Comparison of ENCODE assay signal across 23 cellular contexts in genomic region chr17:75759457-75759856, GRCh38. TPM values are rescaled to one million over a fixed set of nuclear protein-coding genes. Genes with fewer than 3 reads are reported as not detected.
DNase-seq lines count a peak whose midpoint lies in the region; ATAC-seq, FAIRE-seq and TF ChIP-seq lines count a peak whose summit lies in the region.
"Had no signal": no experiment of that assay in that cellular context is flagged by ENCODE, and none has a peak within 500 bp of the region (broad histone marks: within the 10 kb centered on the region; RNA-seq: fewer than 3 reads in every experiment).

No MANE protein-coding gene starts in this region.

- CTCF ChIA-PET in MCF 10A (lab: Yijun Ruan, JAX), result interaction anchor here (0.6 to 4.3 kb wide), 10 partner anchors 10 to 216 kb away, joined by 3 to 16 read pairs (median 3); partner anchors contain the start of genes RECQL5 and SAP30BP
- CTCF ChIA-PET in HEK293T (lab: Yijun Ruan, JAX), result interaction anchor here (1.3 to 2.3 kb wide), 2 partner anchors 9 to 11 kb away, joined by 3 to 12 read pairs; no protein-coding TSS in a partner anchor

- H3K36me3 Mint-ChIP-seq in endothelial cell (ENCODE audit: low read depth, unreplicated experiment) (peaks cover 3% of the 10 kb centered on the region), mesothelial cell of epicardium (peaks cover 2% of the 10 kb centered on the region), MCF 10A (ENCODE audit: insufficient read depth, unreplicated experiment) (peaks cover 83% of the 10 kb centered on the region)
- H3K36me3 Mint-ChIP-seq: immature natural killer cell had no signal

- H3K4me3 Mint-ChIP-seq in endothelial cell (ENCODE audit: unreplicated experiment), result peak overlapping the region; percentile 62
- no peak overlapping the region for H3K4me3 Mint-ChIP-seq in mesothelial cell of epicardium
- no peak overlapping the region for H3K4me3 Mint-ChIP-seq in MCF 10A (ENCODE audit: unreplicated experiment)
- H3K4me3 Mint-ChIP-seq: activated naive CD4-positive, alpha-beta T cell treated with anti-CD3 and anti-CD28 coated beads, Interleukin-2, amount 10 ng/mL, durations not matched to agents 7 days and 5 days; activated T-helper 17 cell treated with anti-CD3 and anti-CD28 coated beads, Interleukin-2, amount 50 U/mL, for 72 hours; GM23338; immature natural killer cell had no signal

- 56 to 73% methylated on average over 3 of the region's 3 CpGs for WGBS in testis, 2 donors

- TF ChIP-seq POLR2A in testis (IDR thresholded peaks at IDR 0.05), result no peak

- intact Hi-C loops in testis (cut with DNase I; ENCODE audit: low total_unique reads) (no loop called here), MCF 10A (cut with micrococcal nuclease) (no loop called here)

- POLR2A ChIA-PET in MCF 10A (lab: Yijun Ruan, JAX) (interaction anchor here (0.6 to 8.0 kb wide), 8 partner anchors 9 to 93 kb away, joined by 3 to 153 read pairs (median 4); partner anchors contain the start of genes RECQL5 and SAP30BP), HEK293T (lab: Yijun Ruan, JAX) (interaction anchor here (1.1 to 1.4 kb wide), 4 partner anchors 16 to 24 kb away, joined by 3 to 9 read pairs (median 4); a partner anchor contains a TSS)

- FAIRE-seq in HTR-8/SVneo (lab: Jason Lieb, UNC), result peak; percentile 16
- FAIRE-seq: GM19239, K562 had no signal

- H3K9me3 Mint-ChIP-seq in endothelial cell (ENCODE audit: unreplicated experiment), result no peaks in the 10 kb centered on the region
- H3K9me3 Mint-ChIP-seq in mesothelial cell of epicardium, result no peaks in the 10 kb centered on the region
- H3K9me3 Mint-ChIP-seq in MCF 10A (ENCODE audit: unreplicated experiment), result no peaks in the 10 kb centered on the region
- H3K9me3 Mint-ChIP-seq: activated naive CD4-positive, alpha-beta T cell treated with anti-CD3 and anti-CD28 coated beads, Interleukin-2, amount 10 ng/mL, durations not matched to agents 7 days and 5 days; activated T-helper 17 cell treated with anti-CD3 and anti-CD28 coated beads, Interleukin-2, amount 50 U/mL, for 72 hours; GM23338; immature natural killer cell had no signal

- no peak for DNase-seq in HTR-8/SVneo (ENCODE audit: insufficient read length, low spot score)
- DNase-seq in endothelial cell (ENCODE audit: low spot score), result no peak
- no peak for DNase-seq in mesothelial cell of epicardium (ENCODE audit: low spot score in 2 of 2, unreplicated experiment in 2 of 2)
- DNase-seq in testis, result peak; percentile 75
- DNase-seq in MCF 10A (ENCODE audit: unreplicated experiment), result no peak
- DNase-seq in HEK293T (ENCODE audit: extremely low spot score), result no peak
- DNase-seq: activated CD4-positive, alpha-beta T cell treated with anti-CD3 and anti-CD28 coated beads for 4 hours; activated naive CD4-positive, alpha-beta T cell treated with anti-CD3 and anti-CD28 coated beads, Interleukin-2, amount 10 ng/mL, durations not matched to agents 7 days and 5 days; brain microvascular endothelial cell; Calu3; immature natural killer cell; NCI-H1092; NCI-H1694 treated with DMSO at 0.1 percent for 48 hours; NCI-H2171; stimulated activated CD4-positive, alpha-beta T cell treated with anti-CD3 and anti-CD28 coated beads, Interleukin-4, amount 100 ng/mL, for 24 hours; upper lobe of left lung had no signal

- H3K27me3 Mint-ChIP-seq in endothelial cell (ENCODE audit: unreplicated experiment), result peaks cover 8% of the 10 kb centered on the region
- no peaks in the 10 kb centered on the region for H3K27me3 Mint-ChIP-seq in mesothelial cell of epicardium (ENCODE audit: low read depth)
- H3K27me3 Mint-ChIP-seq in MCF 10A (ENCODE audit: insufficient read depth, unreplicated experiment), result no peaks in the 10 kb centered on the region
- H3K27me3 Mint-ChIP-seq: activated T-helper 17 cell treated with anti-CD3 and anti-CD28 coated beads, Interleukin-2, amount 50 U/mL, for 72 hours had no signal

- H3K36me3 ChIP-seq in testis (ENCODE audit: low read depth, missing control alignments), result no peaks in the 10 kb centered on the region
- H3K36me3 ChIP-seq: brain microvascular endothelial cell had no signal

- no peaks in the 10 kb centered on the region for H3K9me3 ChIP-seq in testis
- H3K9me3 ChIP-seq: adrenal gland, upper lobe of left lung had no signal

- peaks cover 15% of the 10 kb centered on the region for H3K4me1 ChIP-seq in testis

- no TSS peak for BruUV-seq in MCF 10A (replicated peaks; lab: Mats Ljungman, UMichigan)

- no peak for TF ChIP-seq CTCF in endothelial cell (IDR thresholded peaks at IDR 0.05; ENCODE audit: unreplicated experiment)
- no peak for TF ChIP-seq CTCF in mesothelial cell of epicardium (IDR thresholded peaks at IDR 0.05; ENCODE audit: unreplicated experiment)
- no peak for TF ChIP-seq CTCF in testis (IDR thresholded peaks at IDR 0.05)
- no peak for TF ChIP-seq CTCF in MCF 10A (IDR thresholded peaks at IDR 0.05; ENCODE audit: unreplicated experiment)

- no peak overlapping the region for H3K27ac ChIP-seq in testis
- H3K27ac ChIP-seq: adrenal gland, brain microvascular endothelial cell, C4-2B had no signal

- H3K27ac Mint-ChIP-seq in endothelial cell (ENCODE audit: unreplicated experiment) (no peak overlapping the region), mesothelial cell of epicardium (peak overlapping the region; percentile 39), MCF 10A (ENCODE audit: low read depth, unreplicated experiment) (no peak overlapping the region)
- H3K27ac Mint-ChIP-seq: activated naive CD4-positive, alpha-beta T cell treated with anti-CD3 and anti-CD28 coated beads, Interleukin-2, amount 10 ng/mL, durations not matched to agents 7 days and 5 days; activated T-helper 17 cell treated with anti-CD3 and anti-CD28 coated beads, Interleukin-2, amount 50 U/mL, for 72 hours; GM23338; immature natural killer cell had no signal

- H3K4me3 ChIP-seq in testis, result no peak overlapping the region
- H3K4me3 ChIP-seq: adrenal gland, GM23338, K562, upper lobe of left lung had no signal

- ATAC-seq in GM18873 (IDR thresholded peaks at IDR 0.05; ENCODE audit: low FRiP score, unreplicated experiment), result no peak
- ATAC-seq: activated T-helper 17 cell treated with anti-CD3 and anti-CD28 coated beads, Interleukin-2, amount 50 U/mL, for 72 hours had no signal

- H3K27me3 ChIP-seq in testis, result no peaks in the 10 kb centered on the region
- H3K27me3 ChIP-seq: adrenal gland, brain microvascular endothelial cell, upper lobe of left lung had no signal

- peaks cover 9% of the 10 kb centered on the region for H3K4me1 Mint-ChIP-seq in endothelial cell (ENCODE audit: unreplicated experiment)
- H3K4me1 Mint-ChIP-seq in mesothelial cell of epicardium, result peaks cover 13% of the 10 kb centered on the region
- peaks cover 21% of the 10 kb centered on the region for H3K4me1 Mint-ChIP-seq in MCF 10A (ENCODE audit: insufficient read depth, unreplicated experiment)

TF ChIP-seq in HEK293T, 16 proteins besides CTCF, POLR2A, EP300 and RAD21:
- TF ChIP-seq ELF4 (IDR thresholded peaks at IDR 0.05) (no peak), FOXA1 (IDR thresholded peaks at IDR 0.05) (no peak), NFRKB (IDR thresholded peaks at IDR 0.05) (no peak), TARDBP (IDR thresholded peaks at IDR 0.05) (no peak), SUZ12 (IDR thresholded peaks at IDR 0.05) (no peak), L3MBTL2 (conservative IDR thresholded peaks at IDR 0.05) (no peak), SP1 (IDR thresholded peaks at IDR 0.05) (no peak), LEF1 (IDR thresholded peaks at IDR 0.05; ENCODE audit: borderline replicate concordance) (no peak), ZNF384 (IDR thresholded peaks at IDR 0.05) (no peak), FOXK2 (IDR thresholded peaks at IDR 0.05) (no peak), BHLHE40 (IDR thresholded peaks at IDR 0.05; ENCODE audit: borderline replicate concordance) (no peak)

RNA-seq across cellular contexts. Expression of gene GALK1, which starts 5.5 kb away (rescaled TPM):
- 18.0 TPM for total RNA-seq in endothelial cell (ENCODE audit: unreplicated experiment)
- total RNA-seq in mesothelial cell of epicardium, result 28.0 to 32.1 TPM (median 30.4 TPM) in 3 replicates
- total RNA-seq in testis, result 10 to 100 TPM; 31.9 to 50.7 TPM
- polyA plus RNA-seq in testis (ENCODE audit: insufficient read depth, low read depth, low replicate concordance), result 32.1 TPM
- total RNA-seq in MCF 10A (2022), result 8.7 and 9.8 TPM in 2 replicates

RNA-seq across cellular contexts. Expression of gene UNK, which starts 25.1 kb away (rescaled TPM):
- total RNA-seq in endothelial cell (ENCODE audit: unreplicated experiment) (28.8 TPM), mesothelial cell of epicardium (63.4 to 66.4 TPM (median 65.4 TPM) in 3 replicates), testis (10 to 100 TPM; 57.2 to 76.0 TPM), MCF 10A (2022) (12.3 and 16.0 TPM in 2 replicates)
- polyA plus RNA-seq in testis (ENCODE audit: insufficient read depth, low read depth, low replicate concordance), result 66.7 TPM

RNA-seq across cellular contexts. Expression of gene ITGB4, which starts 38.2 kb away (rescaled TPM):
- total RNA-seq in endothelial cell (ENCODE audit: unreplicated experiment) (0.54 TPM), mesothelial cell of epicardium (112 to 117 TPM (median 116 TPM) in 3 replicates), testis (10 to 100 TPM in 1 of 2 donors, 1 to 10 TPM in 1; 7.6 to 11.6 TPM), MCF 10A (2022) (727 and 1,054 TPM in 2 replicates)
- polyA plus RNA-seq in testis (ENCODE audit: insufficient read depth, low read depth, low replicate concordance), result 16.4 TPM
